ENCODE assay signal across 8 cellular contexts in genomic region chr10:103244663-103245271, GRCh38. TPM values are rescaled to one million over a fixed set of nuclear protein-coding genes. Genes with fewer than 3 reads are reported as not detected.
DNase-seq lines count a peak whose midpoint lies in the region; ATAC-seq, FAIRE-seq and TF ChIP-seq lines count a peak whose summit lies in the region.

No MANE protein-coding gene starts in this region.

- H3K4me3 ChIP-seq in osteoblast (ENCODE audit: insufficient read depth, low read length) (no peak overlapping the region), tibial artery (no peak overlapping the region)

- FAIRE-seq in frontal cortex (lab: Jason Lieb, UNC), result no peak

- ATAC-seq in HG03571 (IDR thresholded peaks at IDR 0.05; ENCODE audit: unreplicated experiment), result no peak

- H3K79me2 ChIP-seq in osteoblast (ENCODE audit: insufficient read depth, low read length), result no peaks in the 10 kb centered on the region

- intact Hi-C loops in tibial artery (cut with DNase I; ENCODE audit: low total_unique reads), result loop anchor here (2.0 to 10.0 kb wide), 5 partner anchors 50 to 510 kb away; partner anchors contain the start of genes CYP17A1 and NT5C2

- H2AFZ ChIP-seq in osteoblast (ENCODE audit: low read length), result no peak overlapping the region

- H3K9me3 ChIP-seq in osteoblast (ENCODE audit: low read depth, low read length) (no peaks in the 10 kb centered on the region), tibial artery (no peaks in the 10 kb centered on the region)

- no peaks in the 10 kb centered on the region for H4K20me1 ChIP-seq in osteoblast (ENCODE audit: insufficient read depth, low read length)

- H3K4me2 ChIP-seq in osteoblast (ENCODE audit: insufficient read depth, low read length), result no peak overlapping the region

- no peak overlapping the region for H3K27ac ChIP-seq in osteoblast (ENCODE audit: low read depth, low read length)
- no peak overlapping the region for H3K27ac ChIP-seq in tibial artery

- H3K36me3 ChIP-seq in osteoblast (ENCODE audit: insufficient read depth, low read length), result no peaks in the 10 kb centered on the region
- no peaks in the 10 kb centered on the region for H3K36me3 ChIP-seq in tibial artery

- TF ChIP-seq CTCF in osteoblast (IDR thresholded peaks at IDR 0.05; ENCODE audit: extremely low read depth, low read depth, low read length), result peak; percentile 97
- TF ChIP-seq CTCF in tibial artery (IDR thresholded peaks at IDR 0.05), result peak; percentile 79 to 92

- H3K27me3 ChIP-seq in osteoblast (ENCODE audit: insufficient read depth, low read length) (no peaks in the 10 kb centered on the region), tibial artery (no peaks in the 10 kb centered on the region)

- H3K4me1 ChIP-seq in osteoblast (ENCODE audit: insufficient read depth, low read length) (peaks cover 8% of the 10 kb centered on the region), tibial artery (peaks cover 0 to 15% (median 9%) of the 10 kb centered on the region in 4 donors)

- peak; percentile 41 for DNase-seq in DMS114 treated with DMSO at 0.1 percent for 48 hours (lab: John Stamatoyannopoulos, UW; ENCODE audit: unreplicated experiment)
- DNase-seq in HPDE6-E6E7 (ENCODE audit: extremely low spot score), result peak; percentile 67
- peak; percentile 42 for DNase-seq in SHP77 treated with DMSO at 0.1 percent for 48 hours (lab: John Stamatoyannopoulos, UW)
- peak; percentile 33 for DNase-seq in activated T-helper 9 cell treated with anti-CD3 and anti-CD28 coated beads, Interleukin-2, amount 50 U/mL, for 16 hours (ENCODE audit: low read depth)
- peak; percentile 80 to 81 for DNase-seq in frontal cortex (ENCODE audit: low spot score in 2 of 2)
- peak; percentile 97 for DNase-seq in osteoblast (ENCODE audit: insufficient read length, low spot score, missing footprints)
- DNase-seq in tibial artery, result peak; percentile 81 to 90

RNA-seq across cellular contexts. Expression of gene RPEL1, which starts 0.9 kb away (rescaled TPM):
- total RNA-seq in frontal cortex (not detected), osteoblast (0.29 and 0.36 TPM in 2 replicates)

RNA-seq across cellular contexts. Expression of gene INA, which starts 32.2 kb away (rescaled TPM):
- total RNA-seq in frontal cortex, result 138 TPM
- 0.29 and 0.36 TPM in 2 replicates for total RNA-seq in osteoblast

RNA-seq across cellular contexts. Expression of gene NT5C2, which starts 51.7 kb away (rescaled TPM):
- total RNA-seq in frontal cortex (86.4 TPM), osteoblast (94.1 and 96.9 TPM in 2 replicates)

Comparison
In these comparisons a context has a peak if more than half of its experiments do, and no peak if none do; other contexts are left out.
1. DNase-seq: peak in every context shown above with its lines; median percentile 97 in osteoblast; 86 in tibial artery; 80 in frontal cortex; 67 in HPDE6-E6E7; 42 in SHP77 treated with DMSO at 0.1 percent for 48 hours; 41 in DMS114 treated with DMSO at 0.1 percent for 48 hours; 33 in activated T-helper 9 cell treated with anti-CD3 and anti-CD28 coated beads, Interleukin-2, amount 50 U/mL, for 16 hours.
2. RNA of gene INA, which starts 32.2 kb away (total RNA-seq): 138 TPM in frontal cortex (single experiment); 0.29 to 0.36 TPM in osteoblast; every median in the first group is over 100 times any median in the second.